Comparison of ENCODE assay signal across 17 cellular contexts in genomic region chr18:12411456-12411855, GRCh38. TPM values are rescaled to one million over a fixed set of nuclear protein-coding genes. Genes with fewer than 3 reads are reported as not detected.
A peak's percentile ranks its signal among the peaks of the same experiment; 100 is the strongest.
DNase-seq lines count a peak whose midpoint lies in the region; ATAC-seq and TF ChIP-seq lines count a peak whose summit lies in the region.
"Had no signal": no experiment of that assay in that cellular context is flagged by ENCODE, and none has a peak within 500 bp of the region (broad histone marks: within the 10 kb centered on the region; RNA-seq: fewer than 3 reads in every experiment).

No MANE protein-coding gene starts in this region.

- CTCF ChIA-PET in Panc1 (lab: Charles Lee) = no interaction called here

- BruUV-seq in Panc1 (replicated peaks; lab: Mats Ljungman, UMichigan) = TSS peak; percentile 59

- H3K27ac ChIP-seq in Panc1 (ENCODE audit: low read length) = no peak overlapping the region
- H3K27ac ChIP-seq in spleen = no peak overlapping the region

- H3K4me1 Mint-ChIP-seq in chondrocyte (ENCODE audit: low read depth) = peaks cover 53% of the 10 kb centered on the region
- H3K4me1 Mint-ChIP-seq in activated naive CD8-positive, alpha-beta T cell treated with anti-CD3 and anti-CD28 coated beads, Interleukin-2, amount 50 U/mL, for 24 hours = peaks cover 17% of the 10 kb centered on the region

- H3K36me3 Mint-ChIP-seq in chondrocyte (ENCODE audit: low read depth) = peaks cover 4% of the 10 kb centered on the region
- H3K36me3 Mint-ChIP-seq in activated naive CD8-positive, alpha-beta T cell treated with anti-CD3 and anti-CD28 coated beads, Interleukin-2, amount 50 U/mL, for 24 hours (ENCODE audit: low read depth) = peaks cover 2% of the 10 kb centered on the region
- H3K36me3 Mint-ChIP-seq: CD4-positive, alpha-beta memory T cell had no signal

- H3K4me1 ChIP-seq in Panc1 (ENCODE audit: control insufficient read depth, insufficient read depth, low read length) = peaks cover 7% of the 10 kb centered on the region; the same call in 1 of the 2 replicates
- H3K4me1 ChIP-seq in spleen = peaks cover 0 to 30% (median 23%) of the 10 kb centered on the region in 6 donors
- H3K4me1 ChIP-seq: BE2C had no signal

- no peaks in the 10 kb centered on the region for H3K9me3 Mint-ChIP-seq in chondrocyte (ENCODE audit: low read depth)
- no peaks in the 10 kb centered on the region for H3K9me3 Mint-ChIP-seq in activated naive CD8-positive, alpha-beta T cell treated with anti-CD3 and anti-CD28 coated beads, Interleukin-2, amount 50 U/mL, for 24 hours
- H3K9me3 Mint-ChIP-seq: CD14-positive monocyte; CD4-positive, alpha-beta memory T cell had no signal

- POLR2A ChIA-PET in Panc1 (lab: Charles Lee) = no interaction called here

- H3K27me3 ChIP-seq in Panc1 (ENCODE audit: control insufficient read depth, insufficient read depth, low read length) (no peaks in the 10 kb centered on the region), spleen (replicated peaks in 1 of 7) (peaks cover 0 to 15% (median 0%) of the 10 kb centered on the region in 7 donors)
- H3K27me3 ChIP-seq: BE2C had no signal

- H3K4me3 ChIP-seq in Panc1 (ENCODE audit: low read depth in 2 of 2, low read length in 2 of 2) (no peak overlapping the region), spleen (no peak overlapping the region)
- H3K4me3 ChIP-seq: GM12878 had no signal

- peak; percentile 14 for DNase-seq in D341Med (ENCODE audit: low spot score)
- no peak for DNase-seq in Panc1 (ENCODE audit: low read depth, low spot score)
- no peak for DNase-seq in chondrocyte (ENCODE audit: low spot score)
- DNase-seq in spleen = peak; percentile 41
- no peak for DNase-seq in midbrain (lab: John Stamatoyannopoulos, UW)
- DNase-seq in activated naive CD8-positive, alpha-beta T cell treated with anti-CD3 and anti-CD28 coated beads, Interleukin-2, amount 50 U/mL, for 24 hours = no peak
- DNase-seq in hippocampal formation (lab: John Stamatoyannopoulos, UW) = no peak
- DNase-seq in DMS79 (lab: John Stamatoyannopoulos, UW) = no peak
- DNase-seq: ACHN; BE2C; CD4-positive, alpha-beta memory T cell; DND-41; EL; GOT3; H7 had no signal

- H3K9me3 ChIP-seq in Panc1 (ENCODE audit: control insufficient read depth, insufficient read depth, low read depth, low read length) = no peaks in the 10 kb centered on the region
- no peaks in the 10 kb centered on the region for H3K9me3 ChIP-seq in spleen
- H3K9me3 ChIP-seq: BE2C had no signal

- no peaks in the 10 kb centered on the region for H3K27me3 Mint-ChIP-seq in chondrocyte (ENCODE audit: low read depth)
- H3K27me3 Mint-ChIP-seq in activated naive CD8-positive, alpha-beta T cell treated with anti-CD3 and anti-CD28 coated beads, Interleukin-2, amount 50 U/mL, for 24 hours = peaks cover 7% of the 10 kb centered on the region
- H3K27me3 Mint-ChIP-seq: CD4-positive, alpha-beta memory T cell had no signal

- H3K36me3 ChIP-seq in Panc1 (ENCODE audit: control insufficient read depth, insufficient read depth, low read length) (no peaks in the 10 kb centered on the region), spleen (no peaks in the 10 kb centered on the region)
- H3K36me3 ChIP-seq: BE2C had no signal

- in situ Hi-C loops in Panc1 (cut with HindIII; ENCODE audit: low pct_unique_long_range_greater_than_20kb, low sequenced_read_pairs) = no loop called here

- peak overlapping the region; percentile 32 for H3K27ac Mint-ChIP-seq in chondrocyte (ENCODE audit: unreplicated experiment)
- H3K27ac Mint-ChIP-seq in activated naive CD8-positive, alpha-beta T cell treated with anti-CD3 and anti-CD28 coated beads, Interleukin-2, amount 50 U/mL, for 24 hours = no peak overlapping the region
- H3K27ac Mint-ChIP-seq: CD14-positive monocyte had no signal

- H3K4me3 Mint-ChIP-seq in chondrocyte (ENCODE audit: unreplicated experiment) = no peak overlapping the region
- H3K4me3 Mint-ChIP-seq in activated naive CD8-positive, alpha-beta T cell treated with anti-CD3 and anti-CD28 coated beads, Interleukin-2, amount 50 U/mL, for 24 hours = no peak overlapping the region
- H3K4me3 Mint-ChIP-seq: CD14-positive monocyte; CD4-positive, alpha-beta memory T cell had no signal

- ATAC-seq in Panc1 = no peak
- ATAC-seq in activated naive CD8-positive, alpha-beta T cell treated with anti-CD3 and anti-CD28 coated beads, Interleukin-2, amount 50 U/mL, for 24 hours = no peak
- ATAC-seq: GM12878 had no signal

- intact Hi-C loops in Panc1 (cut with micrococcal nuclease; ENCODE audit: unreplicated experiment) (no loop called here), spleen (cut with DNase I; ENCODE audit: low total_unique reads) (no loop called here)

- TF ChIP-seq CTCF in Panc1 (IDR thresholded peaks at IDR 0.05) (no peak), chondrocyte (IDR thresholded peaks at IDR 0.05) (no peak), spleen (IDR thresholded peaks at IDR 0.05 in 8 of 11, conservative IDR thresholded peaks at IDR 0.05 in 3 of 11) (no peak)

- WGBS in spleen, 5 donors = 93 to 98% (median 93%) methylated on average over 2 to 3 of the region's 3 CpGs

- TF ChIP-seq POLR2A in spleen (IDR thresholded peaks at IDR 0.05) = no peak

RNA-seq across cellular contexts. Expression of gene PRELID3A, which starts 3.7 kb away (rescaled TPM):
- 9.3 TPM for total RNA-seq in Panc1 (2021; ENCODE audit: unreplicated experiment)
- 8.3 TPM for polyA plus RNA-seq in Panc1 (2012; ENCODE audit: insufficient read length)
- 12.0 to 16.3 TPM (median 14.4 TPM) in 3 replicates for total RNA-seq in chondrocyte
- 1 to 10 TPM; 2.4 to 5.1 (median 3.5) TPM for total RNA-seq in spleen
- 1 to 10 TPM in 2 of 3 donors, under 1 TPM in 1; 0.93 to 2.0 (median 1.1) TPM for polyA plus RNA-seq in spleen
- polyA plus RNA-seq: CD14-positive monocyte; CD4-positive, alpha-beta memory T cell had no signal

RNA-seq across cellular contexts. Expression of gene AFG3L2, which starts 34.4 kb away (rescaled TPM):
- total RNA-seq in Panc1 (2021; ENCODE audit: unreplicated experiment) (58.0 TPM), chondrocyte (36.2 to 38.5 TPM (median 37.0 TPM) in 3 replicates), spleen (10 to 100 TPM; 28.5 to 42.4 (median 35.8) TPM)
- polyA plus RNA-seq in Panc1 (2012; ENCODE audit: insufficient read length) = 32.6 TPM
- polyA plus RNA-seq in spleen = 10 to 100 TPM; 16.0 to 22.2 (median 17.3) TPM

Comparison
In these comparisons a context has a peak if more than half of its experiments do, and no peak if none do; other contexts are left out.
1. DNase-seq: peak in D341Med (single experiment) and spleen (single experiment); none in Panc1 (single experiment), chondrocyte (single experiment), midbrain (single experiment), activated naive CD8-positive, alpha-beta T cell treated with anti-CD3 and anti-CD28 coated beads, Interleukin-2, amount 50 U/mL, for 24 hours (single experiment), hippocampal formation (0 of 2) and DMS79 (single experiment).